In the genomic region with DNA sequence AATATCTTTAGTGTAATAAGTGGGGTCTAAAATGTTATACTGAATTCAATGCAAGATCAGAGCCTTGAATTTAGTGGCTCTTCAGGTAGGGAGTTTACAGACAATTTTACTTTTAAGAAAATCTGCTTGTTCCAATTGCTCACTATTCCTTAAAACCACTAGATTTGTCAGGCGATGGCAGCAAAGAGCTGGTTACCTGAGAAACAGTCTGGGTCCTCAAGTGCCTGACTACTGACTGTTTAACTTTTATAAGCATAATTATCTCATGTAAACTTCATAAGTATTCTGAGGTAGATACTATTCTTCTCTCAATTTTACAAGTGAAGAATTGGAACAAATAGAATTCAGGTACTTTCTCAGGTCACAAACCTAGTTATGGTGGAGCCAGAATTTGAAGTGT, we compare ENCODE assay signal across 1 cellular context.
TF ChIP-seq lines count a peak whose summit lies in the region.

No MANE protein-coding gene starts in this region.

TF ChIP-seq in Ishikawa, 13 proteins besides CTCF, POLR2A, EP300 and RAD21 (continued from another document):
- TF ChIP-seq, protein P1, sequence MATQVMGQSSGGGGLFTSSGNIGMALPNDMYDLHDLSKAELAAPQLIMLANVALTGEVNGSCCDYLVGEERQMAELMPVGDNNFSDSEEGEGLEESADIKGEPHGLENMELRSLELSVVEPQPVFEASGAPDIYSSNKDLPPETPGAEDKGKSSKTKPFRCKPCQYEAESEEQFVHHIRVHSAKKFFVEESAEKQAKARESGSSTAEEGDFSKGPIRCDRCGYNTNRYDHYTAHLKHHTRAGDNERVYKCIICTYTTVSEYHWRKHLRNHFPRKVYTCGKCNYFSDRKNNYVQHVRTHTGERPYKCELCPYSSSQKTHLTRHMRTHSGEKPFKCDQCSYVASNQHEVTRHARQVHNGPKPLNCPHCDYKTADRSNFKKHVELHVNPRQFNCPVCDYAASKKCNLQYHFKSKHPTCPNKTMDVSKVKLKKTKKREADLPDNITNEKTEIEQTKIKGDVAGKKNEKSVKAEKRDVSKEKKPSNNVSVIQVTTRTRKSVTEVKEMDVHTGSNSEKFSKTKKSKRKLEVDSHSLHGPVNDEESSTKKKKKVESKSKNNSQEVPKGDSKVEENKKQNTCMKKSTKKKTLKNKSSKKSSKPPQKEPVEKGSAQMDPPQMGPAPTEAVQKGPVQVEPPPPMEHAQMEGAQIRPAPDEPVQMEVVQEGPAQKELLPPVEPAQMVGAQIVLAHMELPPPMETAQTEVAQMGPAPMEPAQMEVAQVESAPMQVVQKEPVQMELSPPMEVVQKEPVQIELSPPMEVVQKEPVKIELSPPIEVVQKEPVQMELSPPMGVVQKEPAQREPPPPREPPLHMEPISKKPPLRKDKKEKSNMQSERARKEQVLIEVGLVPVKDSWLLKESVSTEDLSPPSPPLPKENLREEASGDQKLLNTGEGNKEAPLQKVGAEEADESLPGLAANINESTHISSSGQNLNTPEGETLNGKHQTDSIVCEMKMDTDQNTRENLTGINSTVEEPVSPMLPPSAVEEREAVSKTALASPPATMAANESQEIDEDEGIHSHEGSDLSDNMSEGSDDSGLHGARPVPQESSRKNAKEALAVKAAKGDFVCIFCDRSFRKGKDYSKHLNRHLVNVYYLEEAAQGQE (IDR thresholded peaks at IDR 0.05; ENCODE audit: low read depth), result no peak
- TF ChIP-seq, protein P2, sequence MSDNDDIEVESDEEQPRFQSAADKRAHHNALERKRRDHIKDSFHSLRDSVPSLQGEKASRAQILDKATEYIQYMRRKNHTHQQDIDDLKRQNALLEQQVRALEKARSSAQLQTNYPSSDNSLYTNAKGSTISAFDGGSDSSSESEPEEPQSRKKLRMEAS (IDR thresholded peaks at IDR 0.05), result no peak
- no peak for TF ChIP-seq TCF12 (IDR thresholded peaks at IDR 0.05; ENCODE audit: low read depth)
- TF ChIP-seq CREB1 (IDR thresholded peaks at IDR 0.05; ENCODE audit: low read depth), result no peak
- TF ChIP-seq EGR1 (IDR thresholded peaks at IDR 0.05), result no peak
